8 cellular contexts compared by ENCODE assay signal in genomic region chr1:89842547-89843278, GRCh38. TPM values are rescaled to one million over a fixed set of nuclear protein-coding genes. Genes with fewer than 3 reads are reported as not detected.
DNase-seq lines count a peak whose midpoint lies in the region; ATAC-seq and TF ChIP-seq lines count a peak whose summit lies in the region.

No MANE protein-coding gene starts in this region.

- H3K27ac ChIP-seq in VCaP (peak overlapping the region; percentile 76), psoas muscle (peak overlapping the region; percentile 75)

- in situ Hi-C loops in GM13976 (cut with MboI; ENCODE audit: low sequenced_read_pairs, unreplicated experiment) = no loop called here

- H3K36me3 Mint-ChIP-seq in CD14-positive monocyte = peaks cover 35 to 45% of the 10 kb centered on the region in 2 donors

- H3K4me3 ChIP-seq in psoas muscle = peak overlapping the region; percentile 90

- DNase-seq in CD14-positive monocyte (ENCODE audit: low spot score) = no peak
- peak; percentile 59 for DNase-seq in globus pallidus (ENCODE audit: low spot score)
- DNase-seq in psoas muscle = no peak
- DNase-seq in GM13976 (ENCODE audit: low spot score) = no peak
- DNase-seq in foreskin melanocyte = no peak

- H3K4me1 ChIP-seq in psoas muscle = peaks cover 12% of the 10 kb centered on the region

- no peaks in the 10 kb centered on the region for H3K27me3 ChIP-seq in psoas muscle (ENCODE audit: insufficient read depth in 3 of 3, low read length in 2 of 3)

- no peaks in the 10 kb centered on the region for H3K9me3 Mint-ChIP-seq in CD14-positive monocyte

- intact Hi-C loops in CD14-positive monocyte (cut with micrococcal nuclease) = loop anchor here (2.0 to 10.0 kb wide), 2 partner anchors 38 to 142 kb away; no protein-coding TSS in a partner anchor
- intact Hi-C loops in psoas muscle (cut with DNase I) = loop anchor here (1.0 to 10.0 kb wide), 3 partner anchors 72 to 145 kb away; no protein-coding TSS in a partner anchor

- TF ChIP-seq CTCF in CD14-positive monocyte (IDR thresholded peaks at IDR 0.05) (no peak), VCaP (conservative IDR thresholded peaks at IDR 0.05) (no peak), psoas muscle (IDR thresholded peaks at IDR 0.05) (no peak), GM13976 (IDR thresholded peaks at IDR 0.05; ENCODE audit: borderline replicate concordance, control extremely low read depth, extremely low read depth, insufficient read depth, missing control alignments) (no peak)

- H3K36me3 ChIP-seq in psoas muscle (ENCODE audit: insufficient read depth in 1 of 2, low read depth in 1 of 2) = peaks cover 2 to 15% of the 10 kb centered on the region in 2 donors

- H3K27me3 Mint-ChIP-seq in CD14-positive monocyte (ENCODE audit: low read depth in 3 of 3) = no peaks in the 10 kb centered on the region

- H3K27ac Mint-ChIP-seq in CD14-positive monocyte = peak overlapping the region; percentile 53 to 89 (median 84)

- peak overlapping the region; percentile 85 to 87 for H3K4me3 Mint-ChIP-seq in CD14-positive monocyte

- WGBS in psoas muscle, 3 donors = 23 to 28% (median 27%) methylated on average over 9 of the region's 9 CpGs

- H3K9me3 ChIP-seq in psoas muscle = no peaks in the 10 kb centered on the region

- peaks cover 63% of the 10 kb centered on the region for H3K4me1 Mint-ChIP-seq in CD14-positive monocyte

- peak; percentile 50 for ATAC-seq in GM19035 (IDR thresholded peaks at IDR 0.05; ENCODE audit: unreplicated experiment)
- ATAC-seq in HG03139 (IDR thresholded peaks at IDR 0.05; ENCODE audit: unreplicated experiment) = peak; percentile 43
- peak; percentile 17 to 42 (median 29) for ATAC-seq in psoas muscle

RNA-seq across cellular contexts. Expression of gene LRRC8D, which starts 21.9 kb away (rescaled TPM):
- 10 to 100 TPM; 28.0 to 42.9 TPM for polyA plus RNA-seq in CD14-positive monocyte
- 1 to 10 TPM; 3.5 to 6.7 (median 5.4) TPM for total RNA-seq in psoas muscle
- 1 to 10 TPM; 4.2 to 7.1 (median 5.6) TPM for polyA plus RNA-seq in psoas muscle
